Comparison of ENCODE assay signal across 10 cellular contexts in genomic region chr1:201551877-201552731, GRCh38. TPM values are rescaled to one million over a fixed set of nuclear protein-coding genes. Genes with fewer than 3 reads are reported as not detected.
DNase-seq lines count a peak whose midpoint lies in the region; ATAC-seq and TF ChIP-seq lines count a peak whose summit lies in the region.
"Had no signal": no experiment of that assay in that cellular context is flagged by ENCODE, and none has a peak within 500 bp of the region (broad histone marks: within the 10 kb centered on the region; RNA-seq: fewer than 3 reads in every experiment).

No MANE protein-coding gene starts in this region.

- DNase-seq in EH (ENCODE audit: low read depth) (peak; percentile 96), SJSA1 (ENCODE audit: low read depth in 1 of 2, low spot score in 2 of 2) (peak; percentile 84 to 86), fibroblast of lung (ENCODE audit: low read depth in 2 of 2) (peak; percentile 73 to 92), trophoblast cell (peak in 1 of 2 donors; percentile 41), NCI-H345 (lab: John Stamatoyannopoulos, UW) (no peak), NCI-H1436 treated with DMSO at 0.1 percent for 48 hours (lab: John Stamatoyannopoulos, UW) (no peak)
- DNase-seq: NCI-H2029 had no signal

- H3K79me2 ChIP-seq in fibroblast of lung (ENCODE audit: control insufficient read depth, insufficient read depth, low read length), result peaks cover 55% of the 10 kb centered on the region
- H3K79me2 ChIP-seq in trophoblast cell (ENCODE audit: control insufficient read depth, insufficient read depth, low read length, poor library complexity), result peaks cover 13% of the 10 kb centered on the region

- H2BK5ac ChIP-seq in trophoblast cell (ENCODE audit: low read depth, low read length, poor library complexity), result peak overlapping the region; percentile 42

- no peaks in the 10 kb centered on the region for H3K79me1 ChIP-seq in trophoblast cell (ENCODE audit: low read length)

- H3K9me3 ChIP-seq in SJSA1 (replicated peaks) (no peaks in the 10 kb centered on the region), fibroblast of lung (ENCODE audit: control insufficient read depth, insufficient read depth, low read depth, low read length) (no peaks in the 10 kb centered on the region), trophoblast cell (ENCODE audit: insufficient read depth, low read depth, low read length) (no peaks in the 10 kb centered on the region)

- H3K4me2 ChIP-seq in fibroblast of lung (ENCODE audit: extremely low read depth, insufficient read depth, low read length) (peak overlapping the region; percentile 10), trophoblast cell (ENCODE audit: low read length) (no peak overlapping the region)

- no peak for ATAC-seq in stimulated activated memory B cell treated with anti-CD40 and anti-IgM and Interleukin-4, amounts not matched to agents 10 μg/mL and 1 μg/mL and 100 μg/mL, for 72 hours
- no peak for ATAC-seq in GM21825 (IDR thresholded peaks at IDR 0.05; ENCODE audit: unreplicated experiment)

- no peak overlapping the region for H4K12ac ChIP-seq in trophoblast cell (ENCODE audit: low read depth, low read length)

- H3K4ac ChIP-seq in trophoblast cell (ENCODE audit: low read depth, low read length), result peak overlapping the region; percentile 76

- no peak overlapping the region for H4K91ac ChIP-seq in trophoblast cell (ENCODE audit: low read depth, low read length)

- no peak for TF ChIP-seq CTCF in fibroblast of lung (conservative IDR thresholded peaks at IDR 0.05 in 1 of 2, IDR thresholded peaks at IDR 0.05 in 1 of 2; ENCODE audit: low read depth in 1 of 2, low read length in 2 of 2)

- H2BK12ac ChIP-seq in trophoblast cell (ENCODE audit: low read length), result no peak overlapping the region

- H3K27me3 ChIP-seq in SJSA1 (replicated peaks) (no peaks in the 10 kb centered on the region), fibroblast of lung (ENCODE audit: control insufficient read depth, insufficient read depth, low read length) (no peaks in the 10 kb centered on the region), trophoblast cell (ENCODE audit: insufficient read depth, low read length) (no peaks in the 10 kb centered on the region)

- H3K4me1 ChIP-seq in SJSA1 (replicated peaks), result peaks cover 48% of the 10 kb centered on the region
- peaks cover 18% of the 10 kb centered on the region for H3K4me1 ChIP-seq in fibroblast of lung (ENCODE audit: control insufficient read depth, extremely low read depth, insufficient read depth, low read length)
- H3K4me1 ChIP-seq in trophoblast cell (ENCODE audit: control insufficient read depth in 1 of 2, insufficient read depth in 2 of 2, low read length in 2 of 2), result peaks cover 26 to 35% of the 10 kb centered on the region in 2 experiments

- no peak overlapping the region for H3K4me3 ChIP-seq in SJSA1
- no peak overlapping the region for H3K4me3 ChIP-seq in fibroblast of lung (replicated peaks in 1 of 4; ENCODE audit: control extremely low read depth in 1 of 4, insufficient read depth in 1 of 4, low read depth in 3 of 4, low read length in 4 of 4)
- no peak overlapping the region for H3K4me3 ChIP-seq in trophoblast cell (ENCODE audit: low read depth, low read length)

- H3K9ac ChIP-seq in fibroblast of lung (ENCODE audit: insufficient read depth, low read length) (no peak overlapping the region), trophoblast cell (ENCODE audit: low read length) (no peak overlapping the region)

- H3K36me3 ChIP-seq in SJSA1 (no peaks in the 10 kb centered on the region; the same call in 1 of the 2 replicates), fibroblast of lung (ENCODE audit: control insufficient read depth, insufficient read depth, low read length) (no peaks in the 10 kb centered on the region), trophoblast cell (ENCODE audit: control insufficient read depth in 1 of 2, insufficient read depth in 2 of 2, low read length in 2 of 2) (peaks cover 0 to 6% of the 10 kb centered on the region in 2 experiments)

- no peak overlapping the region for H3K18ac ChIP-seq in trophoblast cell (ENCODE audit: low read length)

- H3K27ac ChIP-seq in SJSA1 (peak overlapping the region; percentile 70), fibroblast of lung (ENCODE audit: insufficient read depth, low read length) (peak overlapping the region; percentile 60), trophoblast cell (ENCODE audit: low read depth, low read length) (peak overlapping the region; percentile 1)
- H3K27ac ChIP-seq: epithelial cell of prostate had no signal

- peak overlapping the region; percentile 15 for H4K8ac ChIP-seq in trophoblast cell (ENCODE audit: low read depth, low read length)

- no peak overlapping the region for H2AK5ac ChIP-seq in trophoblast cell (ENCODE audit: low read length)

- H3K23ac ChIP-seq in trophoblast cell (ENCODE audit: low read length), result no peak overlapping the region

- H3K9me3 Mint-ChIP-seq in stimulated activated memory B cell treated with anti-CD40 and anti-IgM and Interleukin-4, amounts not matched to agents 10 μg/mL and 1 μg/mL and 100 μg/mL, for 72 hours, result no peaks in the 10 kb centered on the region

- H3K27me3 Mint-ChIP-seq in stimulated activated memory B cell treated with anti-CD40 and anti-IgM and Interleukin-4, amounts not matched to agents 10 μg/mL and 1 μg/mL and 100 μg/mL, for 72 hours, result no peaks in the 10 kb centered on the region

- H2AFZ ChIP-seq in fibroblast of lung (ENCODE audit: low read length) (no peak overlapping the region), trophoblast cell (ENCODE audit: insufficient read depth, low read length, poor library complexity) (no peak overlapping the region)

- no CpG with 5 or more reads among the region's 12 CpGs for WGBS in trophoblast cell (ENCODE audit: extremely low coverage, insufficient coverage, insufficient read length)

- H3K4me1 Mint-ChIP-seq in stimulated activated memory B cell treated with anti-CD40 and anti-IgM and Interleukin-4, amounts not matched to agents 10 μg/mL and 1 μg/mL and 100 μg/mL, for 72 hours, result no peaks in the 10 kb centered on the region

- H3K14ac ChIP-seq in trophoblast cell (ENCODE audit: low read length), result peak overlapping the region; percentile 30

- no peaks in the 10 kb centered on the region for H3K36me3 Mint-ChIP-seq in stimulated activated memory B cell treated with anti-CD40 and anti-IgM and Interleukin-4, amounts not matched to agents 10 μg/mL and 1 μg/mL and 100 μg/mL, for 72 hours

- no peak overlapping the region for H3K27ac Mint-ChIP-seq in stimulated activated memory B cell treated with anti-CD40 and anti-IgM and Interleukin-4, amounts not matched to agents 10 μg/mL and 1 μg/mL and 100 μg/mL, for 72 hours

- no peak overlapping the region for H3K4me3 Mint-ChIP-seq in stimulated activated memory B cell treated with anti-CD40 and anti-IgM and Interleukin-4, amounts not matched to agents 10 μg/mL and 1 μg/mL and 100 μg/mL, for 72 hours

- peak overlapping the region; percentile 25 for H2BK120ac ChIP-seq in trophoblast cell (ENCODE audit: insufficient read depth, low read length, poor library complexity)

- no peaks in the 10 kb centered on the region for H4K20me1 ChIP-seq in fibroblast of lung (ENCODE audit: control insufficient read depth, extremely low read depth, insufficient read depth, low read length)

RNA-seq across cellular contexts. Expression of gene NAV1, which starts 13.2 kb away (rescaled TPM):
- total RNA-seq in SJSA1 (2014; rRNA removed; shearing (Covaris generic)), result 12.7 and 15.5 TPM in 2 replicates
- 7.2 and 19.8 TPM in 2 replicates for total RNA-seq in fibroblast of lung
- 64.0 and 66.5 TPM in 2 replicates for polyA plus RNA-seq in fibroblast of lung
- 65.3 and 96.6 TPM in 2 replicates for polyA plus RNA-seq in fibroblast of lung (2012)
- 355 and 377 TPM in 2 replicates for polyA minus RNA-seq in fibroblast of lung (ENCODE audit: low replicate concordance)
- polyA plus RNA-seq in trophoblast cell (2013), result 38.9 and 40.5 TPM in 2 replicates

RNA-seq across cellular contexts. Expression of gene CSRP1, which starts 45.2 kb away (rescaled TPM):
- total RNA-seq in SJSA1 (2014; rRNA removed; shearing (Covaris generic)), result 1,173 and 1,377 TPM in 2 replicates
- 158 and 195 TPM in 2 replicates for total RNA-seq in fibroblast of lung
- 438 and 1,081 TPM in 2 replicates for polyA plus RNA-seq in fibroblast of lung
- polyA plus RNA-seq in fibroblast of lung (2012), result 450 and 1,109 TPM in 2 replicates
- 886 and 2,174 TPM in 2 replicates for polyA minus RNA-seq in fibroblast of lung (ENCODE audit: low replicate concordance)
- polyA plus RNA-seq in trophoblast cell (2013), result 326 and 348 TPM in 2 replicates

Comparison
In these comparisons a context has a peak if more than half of its experiments do, and no peak if none do; other contexts are left out.
1. DNase-seq: peak in EH (single experiment), SJSA1 (2 of 2) and fibroblast of lung (2 of 2); none in NCI-H345 (single experiment) and NCI-H1436 treated with DMSO at 0.1 percent for 48 hours (single experiment).
2. H3K27ac ChIP-seq: peak in every context shown above with its lines; median percentile 70 in SJSA1; 60 in fibroblast of lung; 1 in trophoblast cell.